In genomic region chr10:28586176-28586575, GRCh38 we compare ENCODE assay signal across 7 cellular contexts.
"Had no signal": no experiment of that assay in that cellular context is flagged by ENCODE, and none has a peak within 500 bp of the region (broad histone marks: within the 10 kb centered on the region; RNA-seq: fewer than 3 reads in every experiment).

No MANE protein-coding gene starts in this region.

- DNase-seq: H7, HFFc6 had no signal

- ATAC-seq: HCT116, HepG2 had no signal

- H3K27ac ChIP-seq: HL-60 had no signal

- H3K9me3 ChIP-seq: HAP-1 had no signal

- H3K4me3 ChIP-seq: GM23338, HAP-1 had no signal
